8 cellular contexts compared by ENCODE assay signal in the genomic region with DNA sequence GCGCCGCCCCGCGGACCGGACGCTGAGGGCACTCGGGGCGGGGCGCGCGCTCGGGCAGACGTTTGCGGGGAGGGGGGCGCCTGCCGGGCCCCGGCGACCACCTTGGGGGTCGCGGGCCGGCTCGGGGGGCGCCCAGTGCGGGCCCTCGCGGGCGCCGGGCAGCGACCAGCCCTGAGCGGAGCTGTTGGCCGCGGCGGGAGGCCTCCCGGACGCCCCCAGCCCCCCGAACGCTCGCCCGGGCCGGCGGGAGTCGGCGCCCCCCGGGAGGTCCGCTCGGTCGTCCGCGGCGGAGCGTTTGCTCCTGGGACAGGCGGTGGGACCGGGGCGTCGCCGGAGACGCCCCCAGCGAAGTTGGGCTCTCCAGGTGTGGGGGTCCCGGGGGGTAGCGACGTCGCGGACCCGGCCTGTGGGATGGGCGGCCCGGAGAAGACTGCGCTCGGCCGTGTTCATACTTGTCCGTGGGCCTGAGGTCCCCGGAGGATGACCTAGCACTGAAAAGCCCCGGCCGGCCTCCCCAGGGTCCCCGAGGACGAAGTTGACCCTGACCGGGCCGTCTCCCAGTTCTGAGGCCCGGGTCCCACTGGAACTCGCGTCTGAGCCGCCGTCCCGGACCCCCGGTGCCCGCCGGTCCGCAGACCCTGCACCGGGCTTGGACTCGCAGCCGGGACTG. TPM values are rescaled to one million over a fixed set of nuclear protein-coding genes. Genes with fewer than 3 reads are reported as not detected.
DNase-seq lines count a peak whose midpoint lies in the region; ATAC-seq, FAIRE-seq and TF ChIP-seq lines count a peak whose summit lies in the region.

No MANE protein-coding gene starts in this region.

- peak overlapping the region; percentile 91 for H3K27ac Mint-ChIP-seq in activated naive CD8-positive, alpha-beta T cell treated with anti-CD3 and anti-CD28 coated beads, Interleukin-2, amount 10 ng/mL, durations not matched to agents 7 days and 5 days

- DNase-seq in activated CD4-positive, CD25-positive, alpha-beta regulatory T cell treated with anti-CD3 and anti-CD28 coated beads, Interleukin-2, amount 50 U/mL, for 72 hours, result peak; percentile 41
- peak; percentile 55 for DNase-seq in activated naive CD8-positive, alpha-beta T cell treated with anti-CD3 and anti-CD28 coated beads, Interleukin-2, amount 10 ng/mL, durations not matched to agents 7 days and 5 days
- peak; percentile 81 for DNase-seq in kidney
- no peak for DNase-seq in testis
- DNase-seq in nucleus accumbens (lab: John Stamatoyannopoulos, UW), result no peak

- H3K27ac ChIP-seq in kidney (ENCODE audit: low read depth in 2 of 2, low read length in 2 of 2) (peak overlapping the region; percentile 32 to 86), testis (peak overlapping the region; percentile 83 to 93)

- no peaks in the 10 kb centered on the region for H3K27me3 ChIP-seq in testis

- no peak for TF ChIP-seq POLR2A in testis (IDR thresholded peaks at IDR 0.05)

- no peaks in the 10 kb centered on the region for H3K27me3 Mint-ChIP-seq in activated naive CD8-positive, alpha-beta T cell treated with anti-CD3 and anti-CD28 coated beads, Interleukin-2, amount 10 ng/mL, durations not matched to agents 7 days and 5 days

- peak overlapping the region; percentile 97 for H3K4me3 Mint-ChIP-seq in activated naive CD8-positive, alpha-beta T cell treated with anti-CD3 and anti-CD28 coated beads, Interleukin-2, amount 10 ng/mL, durations not matched to agents 7 days and 5 days

- FAIRE-seq in kidney (lab: Jason Lieb, UNC), result no peak

- H3K36me3 Mint-ChIP-seq in activated naive CD8-positive, alpha-beta T cell treated with anti-CD3 and anti-CD28 coated beads, Interleukin-2, amount 10 ng/mL, durations not matched to agents 7 days and 5 days, result peaks cover 10% of the 10 kb centered on the region

- peaks cover 24% of the 10 kb centered on the region for H3K4me1 Mint-ChIP-seq in activated naive CD8-positive, alpha-beta T cell treated with anti-CD3 and anti-CD28 coated beads, Interleukin-2, amount 10 ng/mL, durations not matched to agents 7 days and 5 days

- peak overlapping the region; percentile 81 to 90 for H3K4me3 ChIP-seq in kidney (ENCODE audit: low read length in 2 of 2)
- H3K4me3 ChIP-seq in testis, result peak overlapping the region; percentile 69 to 80

- 0% methylated on average over 19 to 37 of the region's 90 CpGs for WGBS in testis, 2 donors

- no peak for ATAC-seq in activated CD4-positive, CD25-positive, alpha-beta regulatory T cell treated with anti-CD3 and anti-CD28 coated beads, Interleukin-2, amount 50 U/mL, for 24 hours
- no peak for ATAC-seq in activated naive CD8-positive, alpha-beta T cell treated with anti-CD3 and anti-CD28 coated beads, Interleukin-2, amount 10 ng/mL, durations not matched to agents 7 days and 5 days (ENCODE audit: low read depth)
- ATAC-seq in GM19397 (IDR thresholded peaks at IDR 0.05; ENCODE audit: unreplicated experiment), result no peak
- no peak for ATAC-seq in GM21360 (IDR thresholded peaks at IDR 0.05; ENCODE audit: unreplicated experiment)

- H3K36me3 ChIP-seq in kidney (ENCODE audit: control insufficient read depth in 1 of 2, insufficient read depth in 2 of 2, low read length in 2 of 2) (peaks cover 0 to 3% of the 10 kb centered on the region in 2 donors), testis (ENCODE audit: low read depth, missing control alignments) (no peaks in the 10 kb centered on the region)

- peaks cover 4 to 27% of the 10 kb centered on the region in 2 donors for H3K4me1 ChIP-seq in kidney (ENCODE audit: control insufficient read depth in 1 of 2, insufficient read depth in 1 of 2, low read depth in 1 of 2, low read length in 2 of 2)
- H3K4me1 ChIP-seq in testis, result peaks cover 50% of the 10 kb centered on the region

- H3K9me3 ChIP-seq in kidney (ENCODE audit: control insufficient read depth in 1 of 2, low read length in 2 of 2) (no peaks in the 10 kb centered on the region), testis (no peaks in the 10 kb centered on the region)

- POLR2A ChIA-PET in activated naive CD8-positive, alpha-beta T cell treated with anti-CD3 and anti-CD28 coated beads, Interleukin-2, amount 10 ng/mL, durations not matched to agents 7 days and 5 days (lab: Charles Lee), result no interaction called here

- no peaks in the 10 kb centered on the region for H3K9me3 Mint-ChIP-seq in activated naive CD8-positive, alpha-beta T cell treated with anti-CD3 and anti-CD28 coated beads, Interleukin-2, amount 10 ng/mL, durations not matched to agents 7 days and 5 days

- intact Hi-C loops in kidney (cut with DNase I), result no loop called here
- intact Hi-C loops in testis (cut with DNase I; ENCODE audit: low total_unique reads), result no loop called here

- H3K9ac ChIP-seq in kidney (ENCODE audit: low read length in 2 of 2), result peak overlapping the region; percentile 82 to 90

- TF ChIP-seq CTCF in kidney (IDR thresholded peaks at IDR 0.05; ENCODE audit: borderline replicate concordance, extremely low read depth, insufficient read depth), result no peak
- TF ChIP-seq CTCF in testis (IDR thresholded peaks at IDR 0.05), result no peak

RNA-seq across cellular contexts. Expression of gene STK11, which starts 0.6 kb away (rescaled TPM):
- total RNA-seq in activated naive CD8-positive, alpha-beta T cell treated with anti-CD3 and anti-CD28 coated beads, Interleukin-2, amount 10 ng/mL, durations not matched to agents 7 days and 5 days, result 10 to 100 TPM; 87.1 to 87.2 TPM
- total RNA-seq in kidney (57.7 TPM), testis (100 to 1,000 TPM; 194 to 209 TPM)
- polyA plus RNA-seq in kidney (ENCODE audit: insufficient read depth, low read depth, low replicate concordance) (40.7 TPM), testis (ENCODE audit: insufficient read depth, low read depth, low replicate concordance) (197 TPM)

RNA-seq across cellular contexts. Expression of gene CBARP, which starts 31.6 kb away (rescaled TPM):
- total RNA-seq in activated naive CD8-positive, alpha-beta T cell treated with anti-CD3 and anti-CD28 coated beads, Interleukin-2, amount 10 ng/mL, durations not matched to agents 7 days and 5 days, result under 1 TPM; 0.14 to 0.17 TPM
- total RNA-seq in kidney (1.1 TPM), testis (1 to 10 TPM; 5.2 to 6.6 TPM)
- polyA plus RNA-seq in kidney (ENCODE audit: insufficient read depth, low read depth, low replicate concordance) (1.0 TPM), testis (ENCODE audit: insufficient read depth, low read depth, low replicate concordance) (1.5 TPM)

RNA-seq across cellular contexts. Expression of gene SBNO2, which starts 32.1 kb away (rescaled TPM):
- 10 to 100 TPM; 77.7 to 90.6 TPM for total RNA-seq in activated naive CD8-positive, alpha-beta T cell treated with anti-CD3 and anti-CD28 coated beads, Interleukin-2, amount 10 ng/mL, durations not matched to agents 7 days and 5 days
- total RNA-seq in kidney (156 TPM), testis (10 to 100 TPM; 58.9 to 65.0 TPM)
- polyA plus RNA-seq in kidney (ENCODE audit: insufficient read depth, low read depth, low replicate concordance) (12.2 TPM), testis (ENCODE audit: insufficient read depth, low read depth, low replicate concordance) (34.3 TPM)

RNA-seq across cellular contexts. Expression of gene ATP5F1D, which starts 35.4 kb away (rescaled TPM):
- total RNA-seq in activated naive CD8-positive, alpha-beta T cell treated with anti-CD3 and anti-CD28 coated beads, Interleukin-2, amount 10 ng/mL, durations not matched to agents 7 days and 5 days, result 100 to 1,000 TPM; 157 to 161 TPM
- total RNA-seq in kidney, result 183 TPM
- polyA plus RNA-seq in kidney (ENCODE audit: insufficient read depth, low read depth, low replicate concordance), result 641 TPM
- 100 to 1,000 TPM; 104 to 166 TPM for total RNA-seq in testis
- polyA plus RNA-seq in testis (ENCODE audit: insufficient read depth, low read depth, low replicate concordance), result 94.5 TPM

RNA-seq across cellular contexts. Expression of gene MIDN, which starts 42.2 kb away (rescaled TPM):
- total RNA-seq in activated naive CD8-positive, alpha-beta T cell treated with anti-CD3 and anti-CD28 coated beads, Interleukin-2, amount 10 ng/mL, durations not matched to agents 7 days and 5 days, result 10 to 100 TPM; 75.2 to 80.7 TPM
- total RNA-seq in kidney, result 205 TPM
- polyA plus RNA-seq in kidney (ENCODE audit: insufficient read depth, low read depth, low replicate concordance), result 21.3 TPM
- 10 to 100 TPM; 38.2 to 42.4 TPM for total RNA-seq in testis
- polyA plus RNA-seq in testis (ENCODE audit: insufficient read depth, low read depth, low replicate concordance), result 30.3 TPM

Comparison
In these comparisons a context has a peak if more than half of its experiments do, and no peak if none do; other contexts are left out.
1. DNase-seq: peak in activated CD4-positive, CD25-positive, alpha-beta regulatory T cell treated with anti-CD3 and anti-CD28 coated beads, Interleukin-2, amount 50 U/mL, for 72 hours (single experiment), activated naive CD8-positive, alpha-beta T cell treated with anti-CD3 and anti-CD28 coated beads, Interleukin-2, amount 10 ng/mL, durations not matched to agents 7 days and 5 days (single experiment) and kidney (single experiment); none in testis (single experiment) and nucleus accumbens (0 of 56).